Comparison of ENCODE assay signal across 8 cellular contexts in genomic region chr16:22161999-22162657, GRCh38. TPM values are rescaled to one million over a fixed set of nuclear protein-coding genes. Genes with fewer than 3 reads are reported as not detected.
A peak's percentile ranks its signal among the peaks of the same experiment; 100 is the strongest.
DNase-seq lines count a peak whose midpoint lies in the region; ATAC-seq, FAIRE-seq and TF ChIP-seq lines count a peak whose summit lies in the region.

SDR42E2 (plus strand) TSS chr16:22162506; CDS start chr16:22165583, 3,077 bp downstream.

- H3K9ac ChIP-seq in endodermal cell (ENCODE audit: extremely low read depth, low read length, poor library complexity, severe bottlenecking): no peak within 1 kb of the TSS

- H3K27me3 ChIP-seq in endodermal cell (ENCODE audit: control insufficient read depth, insufficient read depth, low read length, poor library complexity, severe bottlenecking): peaks cover 47% of the 10 kb centered on the region

- no peak for FAIRE-seq in RCC 7860 (lab: Jason Lieb, UNC)

- no peaks in the 10 kb centered on the region for H3K9me3 ChIP-seq in endodermal cell (ENCODE audit: control insufficient read depth, low read length)

- no peak for TF ChIP-seq CTCF in endodermal cell (conservative IDR thresholded peaks at IDR 0.05)

- no peak for ATAC-seq in HG03175 (IDR thresholded peaks at IDR 0.05; ENCODE audit: unreplicated experiment)

- H3K36me3 ChIP-seq in endodermal cell (ENCODE audit: control insufficient read depth, insufficient read depth, low read length): no peaks in the 10 kb centered on the region

- no peaks in the 10 kb centered on the region for H3K4me1 ChIP-seq in endodermal cell (ENCODE audit: control insufficient read depth, insufficient read depth, low read length)

- peaks cover 64% of the 10 kb centered on the region for H3K27me3 Mint-ChIP-seq in endodermal cell (ENCODE audit: insufficient read depth)

- H3K36me3 Mint-ChIP-seq in endodermal cell (ENCODE audit: low read depth): no peaks in the 10 kb centered on the region

- 3 to 22% methylated on average over 13 to 39 of the region's 40 CpGs for WGBS in endodermal cell (ENCODE audit: insufficient coverage in 1 of 2, insufficient read length in 1 of 2), 2 experiments

- H3K27ac Mint-ChIP-seq in endodermal cell: no peak within 1 kb of the TSS

- peak within 1 kb of the TSS; percentile 60 for H3K4me3 ChIP-seq in endodermal cell (ENCODE audit: low read length)

- H3K4me3 Mint-ChIP-seq in endodermal cell: peak within 1 kb of the TSS; percentile 40

- no peaks in the 10 kb centered on the region for H3K4me1 Mint-ChIP-seq in endodermal cell

- H3K27ac ChIP-seq in endodermal cell (ENCODE audit: low read depth, low read length): no peak within 1 kb of the TSS

- DNase-seq in HPDE6-E6E7 (ENCODE audit: extremely low spot score) (peak; percentile 54), endodermal cell (peak; percentile 91), mesenteric fat pad (ENCODE audit: low spot score) (no peak), NCI-H187 treated with DMSO at 0.1 percent for 48 hours (lab: John Stamatoyannopoulos, UW) (no peak), RCC 7860 (ENCODE audit: low spot score) (no peak)
- DNase-seq in activated CD4-positive, alpha-beta T cell treated with anti-CD3 and anti-CD28 coated beads for 24 hours (ENCODE audit: low read depth in 2 of 2): peak; percentile 12 to 23
- DNase-seq in stimulated activated CD4-positive, alpha-beta T cell treated with anti-CD3 and anti-CD28 coated beads, Interleukin-4, amount 100 ng/mL, for 48 hours (ENCODE audit: low read depth in 2 of 2): peak; percentile 11 to 28

- H3K9me3 Mint-ChIP-seq in endodermal cell: peaks cover 2% of the 10 kb centered on the region

RNA-seq across cellular contexts. Expression of gene SDR42E2, which starts in this region (rescaled TPM):
- total RNA-seq in endodermal cell (not detected), mesenteric fat pad (not detected)
- polyA plus RNA-seq in endodermal cell (2013, experiment 1 of 2): 0.11 TPM
- polyA plus RNA-seq in endodermal cell (2013, experiment 2 of 2): not detected

Comparison
In these comparisons a context has a peak if more than half of its experiments do, and no peak if none do; other contexts are left out.
1. Peak in DNase-seq and H3K4me3 ChIP-seq in endodermal cell; RNA of the gene not detected or under 1 TPM.
2. DNase-seq: peak in HPDE6-E6E7 (single experiment), activated CD4-positive, alpha-beta T cell treated with anti-CD3 and anti-CD28 coated beads for 24 hours (2 of 2) and stimulated activated CD4-positive, alpha-beta T cell treated with anti-CD3 and anti-CD28 coated beads, Interleukin-4, amount 100 ng/mL, for 48 hours (2 of 2); none in mesenteric fat pad (single experiment), NCI-H187 treated with DMSO at 0.1 percent for 48 hours (single experiment) and RCC 7860 (single experiment).